In genomic region chrX:37803057-37803456, GRCh38 we compare ENCODE assay signal across 27 cellular contexts. TPM values are rescaled to one million over a fixed set of nuclear protein-coding genes. Genes with fewer than 3 reads are reported as not detected.
"Had no signal": no experiment of that assay in that cellular context is flagged by ENCODE, and none has a peak within 500 bp of the region (broad histone marks: within the 10 kb centered on the region; RNA-seq: fewer than 3 reads in every experiment).

No MANE protein-coding gene starts in this region.

- H3K27ac Mint-ChIP-seq: memory B cell, natural killer cell had no signal

- H3K4me1 ChIP-seq: esophagus muscularis mucosa, foreskin keratinocyte, gastroesophageal sphincter, pancreas, stomach, thyroid gland, vagina had no signal

- H2AFZ ChIP-seq: hepatocyte had no signal

- ATAC-seq: foreskin keratinocyte, gastroesophageal sphincter, heart left ventricle, left lobe of liver, natural killer cell, pancreas, sciatic nerve had no signal

- H3K4me2 ChIP-seq: hepatocyte, smooth muscle cell had no signal

- H3K79me2 ChIP-seq: hepatocyte had no signal

- H3K27me3 ChIP-seq: esophagus muscularis mucosa, foreskin keratinocyte, gastroesophageal sphincter, heart left ventricle, hepatocyte, pancreas, stomach, thyroid gland, vagina had no signal

- H3K9me3 Mint-ChIP-seq: memory B cell, natural killer cell had no signal

- H3K4me3 Mint-ChIP-seq: memory B cell, natural killer cell had no signal

- DNase-seq: dermis blood vessel endothelial cell; effector memory CD4-positive, alpha-beta T cell; foreskin keratinocyte; heart left ventricle; kidney; natural killer cell; pancreas; stimulated activated CD4-positive, alpha-beta T cell treated with anti-CD3 and anti-CD28 coated beads, Interleukin-12 subunit alpha, Interleukin-12 subunit beta, amount 100 ng/mL, for 4 hours; stimulated activated CD4-positive, alpha-beta T cell treated with anti-CD3 and anti-CD28 coated beads, Interleukin-1b, Interleukin-23, amount 100 ng/mL, for 48 hours; stimulated activated CD4-positive, alpha-beta T cell treated with anti-CD3 and anti-CD28 coated beads, Interleukin-4, amount 100 ng/mL, for 1 hour; stimulated activated CD8-positive, alpha-beta memory T cell treated with anti-CD3 and anti-CD28 coated beads, Interleukin-4, amount 100 ng/mL, for 48 hours; stimulated activated naive CD4-positive, alpha-beta T cell treated with Interleukin-2 at 50 U/mL for 16 hours; stomach; thyroid gland; trophoblast cell had no signal

- H3K9me3 ChIP-seq: esophagus muscularis mucosa, gastroesophageal sphincter, heart left ventricle, pancreas, stomach, thyroid gland, vagina had no signal

- H3K4me3 ChIP-seq: esophagus muscularis mucosa, gastroesophageal sphincter, heart left ventricle, hepatocyte, lung, pancreas, smooth muscle cell, stomach, thyroid gland, vagina had no signal

- H3K4me1 Mint-ChIP-seq: natural killer cell had no signal

- H3K27me3 Mint-ChIP-seq: memory B cell had no signal

- H3K36me3 Mint-ChIP-seq: natural killer cell had no signal

- H3K27ac ChIP-seq: esophagus muscularis mucosa, foreskin keratinocyte, gastroesophageal sphincter, hepatocyte, pancreas, stomach, thyroid gland, vagina had no signal

- H3K36me3 ChIP-seq: esophagus muscularis mucosa, gastroesophageal sphincter, pancreas, stomach, thyroid gland, vagina had no signal

RNA-seq across cellular contexts. Expression of gene CYBB, which starts 23.2 kb away (rescaled TPM):
- total RNA-seq: dermis blood vessel endothelial cell, endothelial cell of umbilical vein, epithelial cell of proximal tubule, foreskin keratinocyte, smooth muscle cell had no signal
- polyA plus RNA-seq: endothelial cell of umbilical vein, fibroblast of lung, foreskin keratinocyte, hepatocyte, smooth muscle cell had no signal
